9 cellular contexts compared by ENCODE assay signal in the genomic region with DNA sequence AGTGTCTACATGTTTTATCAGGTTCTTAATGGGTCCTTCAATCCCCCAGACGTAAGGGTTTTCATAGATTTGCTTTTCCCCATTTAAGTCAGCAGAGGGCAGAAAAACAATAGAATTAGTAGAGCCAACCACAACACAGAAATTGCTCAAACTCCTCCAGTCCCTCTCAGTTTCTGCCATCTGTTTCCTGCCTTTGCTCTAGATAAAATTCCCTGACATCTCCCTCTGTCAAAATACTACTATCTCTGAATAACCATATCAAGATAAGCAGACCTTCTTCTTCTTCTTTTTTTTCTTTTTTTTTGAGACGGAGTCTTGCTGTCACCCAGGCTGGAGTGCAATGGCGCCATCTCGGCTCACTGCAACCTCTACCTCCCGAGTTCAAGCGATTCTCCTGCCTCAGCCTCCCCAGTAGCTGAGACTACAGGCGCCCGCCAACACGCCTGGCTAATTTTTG. TPM values are rescaled to one million over a fixed set of nuclear protein-coding genes. Genes with fewer than 3 reads are reported as not detected.
DNase-seq lines count a peak whose midpoint lies in the region; ATAC-seq and TF ChIP-seq lines count a peak whose summit lies in the region.
"Not testable (repeated sequence)": the region's sequence is repeated elsewhere in the genome, so short reads cannot be mapped to it uniquely, and the experiment has no call there.
"Had no signal": no experiment of that assay in that cellular context is flagged by ENCODE, and none has a peak within 500 bp of the region (broad histone marks: within the 10 kb centered on the region; RNA-seq: fewer than 3 reads in every experiment).

No MANE protein-coding gene starts in this region.

- not testable (repeated sequence) for H3K9ac ChIP-seq in GM23248; SK-N-MC (ENCODE audit: insufficient read length)

- H3K36me3 ChIP-seq in CD4-positive, alpha-beta memory T cell (ENCODE audit: insufficient read depth, low read length); GM23248 (ENCODE audit: low read depth); SK-N-MC (ENCODE audit: insufficient read depth, low read length): not testable (repeated sequence)

- not testable (repeated sequence) for H3K36me3 Mint-ChIP-seq in CD4-positive, alpha-beta memory T cell; activated naive CD8-positive, alpha-beta T cell treated with anti-CD3 and anti-CD28 coated beads, Interleukin-2, amount 50 U/mL, for 24 hours (ENCODE audit: low read depth); memory B cell; stimulated activated naive CD8-positive, alpha-beta T cell treated with anti-CD3 and anti-CD28 coated beads, Interleukin-15, Interleukin-2, amounts not matched to agents 100 ng/mL and 50 ng/mL, for 24 hours (ENCODE audit: low read depth)

- H3K27ac ChIP-seq in CD4-positive, alpha-beta memory T cell (ENCODE audit: low read depth, low read length); GM23248; SK-N-MC: not testable (repeated sequence)

- 34 to 37% methylated on average over 9 of the region's 9 CpGs for WGBS in GM23248 (ENCODE audit: low coverage in 1 of 2, low lambda C conversion rate in 2 of 2, missing lambda C conversion rate in 2 of 2), 2 experiments

- H3K9me3 Mint-ChIP-seq in CD4-positive, alpha-beta memory T cell; activated naive CD8-positive, alpha-beta T cell treated with anti-CD3 and anti-CD28 coated beads, Interleukin-2, amount 50 U/mL, for 24 hours; memory B cell; stimulated activated naive CD8-positive, alpha-beta T cell treated with anti-CD3 and anti-CD28 coated beads, Interleukin-15, Interleukin-2, amounts not matched to agents 100 ng/mL and 50 ng/mL, for 24 hours: not testable (repeated sequence)

- H3K27me3 Mint-ChIP-seq in CD4-positive, alpha-beta memory T cell; activated naive CD8-positive, alpha-beta T cell treated with anti-CD3 and anti-CD28 coated beads, Interleukin-2, amount 50 U/mL, for 24 hours; memory B cell; stimulated activated naive CD8-positive, alpha-beta T cell treated with anti-CD3 and anti-CD28 coated beads, Interleukin-15, Interleukin-2, amounts not matched to agents 100 ng/mL and 50 ng/mL, for 24 hours: not testable (repeated sequence)

- not testable (repeated sequence) for H3K4me2 ChIP-seq in GM23248 (ENCODE audit: unreplicated experiment)

- peaks cover 3 to 11% (median 5%) of the 10 kb centered on the region in 4 donors for H3K4me1 Mint-ChIP-seq in CD4-positive, alpha-beta memory T cell
- not testable (repeated sequence) for H3K4me1 Mint-ChIP-seq in activated naive CD8-positive, alpha-beta T cell treated with anti-CD3 and anti-CD28 coated beads, Interleukin-2, amount 50 U/mL, for 24 hours; memory B cell; stimulated activated naive CD8-positive, alpha-beta T cell treated with anti-CD3 and anti-CD28 coated beads, Interleukin-15, Interleukin-2, amounts not matched to agents 100 ng/mL and 50 ng/mL, for 24 hours (ENCODE audit: low read depth)

- DNase-seq in CD4-positive, alpha-beta memory T cell, result peak in 4 of 5 donors; percentile 12 to 17 (median 14)
- DNase-seq in GM23248, result peak; percentile 74
- peak; percentile 10 for DNase-seq in NCI-H146 (lab: John Stamatoyannopoulos, UW)
- peak; percentile 34 for DNase-seq in SK-N-MC (ENCODE audit: low read depth, low spot score)
- not testable (repeated sequence) for DNase-seq in activated naive CD8-positive, alpha-beta T cell treated with anti-CD3 and anti-CD28 coated beads, Interleukin-2, amount 50 U/mL, for 24 hours; memory B cell (ENCODE audit: low spot score in 2 of 2)
- DNase-seq in fibroblast of mammary gland (ENCODE audit: low read depth), result peak; percentile 61

- H2AFZ ChIP-seq in GM23248, result peak overlapping the region; percentile 61; the same call in 1 of the 2 replicates

- ATAC-seq in activated naive CD8-positive, alpha-beta T cell treated with anti-CD3 and anti-CD28 coated beads, Interleukin-2, amount 50 U/mL, for 24 hours, result peak; percentile 54
- peak; percentile 15 for ATAC-seq in memory B cell (ENCODE audit: low read depth)

- not testable (repeated sequence) for H3K4me3 ChIP-seq in CD4-positive, alpha-beta memory T cell (ENCODE audit: low read length in 2 of 2); GM23248; SK-N-MC; fibroblast of mammary gland (ENCODE audit: control insufficient read depth, low read depth, low read length)

- peak overlapping the region in 1 of 7 donors; percentile 15 for H3K27ac Mint-ChIP-seq in CD4-positive, alpha-beta memory T cell
- not testable (repeated sequence) for H3K27ac Mint-ChIP-seq in activated naive CD8-positive, alpha-beta T cell treated with anti-CD3 and anti-CD28 coated beads, Interleukin-2, amount 50 U/mL, for 24 hours; memory B cell; stimulated activated naive CD8-positive, alpha-beta T cell treated with anti-CD3 and anti-CD28 coated beads, Interleukin-15, Interleukin-2, amounts not matched to agents 100 ng/mL and 50 ng/mL, for 24 hours

- H3K4me3 Mint-ChIP-seq in CD4-positive, alpha-beta memory T cell, result peak overlapping the region in 7 of 8 donors; percentile 25 to 77 (median 57)
- peak overlapping the region; percentile 35 for H3K4me3 Mint-ChIP-seq in activated naive CD8-positive, alpha-beta T cell treated with anti-CD3 and anti-CD28 coated beads, Interleukin-2, amount 50 U/mL, for 24 hours
- not testable (repeated sequence) for H3K4me3 Mint-ChIP-seq in memory B cell
- H3K4me3 Mint-ChIP-seq in stimulated activated naive CD8-positive, alpha-beta T cell treated with anti-CD3 and anti-CD28 coated beads, Interleukin-15, Interleukin-2, amounts not matched to agents 100 ng/mL and 50 ng/mL, for 24 hours, result peak overlapping the region; percentile 36

- CTCF ChIA-PET in CD4-positive, alpha-beta memory T cell (lab: Charles Lee; ENCODE audit: partially characterized antibody), result interaction anchor here (1.2 to 1.8 kb wide), 2 partner anchors 128 to 401 kb away, joined by 4 to 5 read pairs; no protein-coding TSS in a partner anchor

- not testable (repeated sequence) for H3K27me3 ChIP-seq in CD4-positive, alpha-beta memory T cell (ENCODE audit: insufficient read depth, low read length); GM23248 (replicated peaks; ENCODE audit: insufficient read depth)

- in situ Hi-C loops in GM23248 (cut with MboI), result not testable (repeated sequence)

- H3K4me1 ChIP-seq in CD4-positive, alpha-beta memory T cell (ENCODE audit: insufficient read depth, low read length); GM23248 (ENCODE audit: insufficient read depth): not testable (repeated sequence)

- TF ChIP-seq CTCF in fibroblast of mammary gland (conservative IDR thresholded peaks at IDR 0.05; ENCODE audit: control insufficient read depth, insufficient read depth, low read depth, low read length), result peak; percentile 48

- H3K9me2 ChIP-seq in GM23248 (ENCODE audit: insufficient read depth), result not testable (repeated sequence)

- not testable (repeated sequence) for H3K79me2 ChIP-seq in GM23248 (ENCODE audit: insufficient read depth)

- POLR2A ChIA-PET in CD4-positive, alpha-beta memory T cell (lab: Charles Lee; ENCODE audit: partially characterized antibody), result not testable (repeated sequence)

- intact Hi-C loops in CD4-positive, alpha-beta memory T cell (cut with micrococcal nuclease), result loop anchor here (1.0 kb wide), 1 partner anchor 130 kb away; no protein-coding TSS in a partner anchor

- H3K9me3 ChIP-seq in CD4-positive, alpha-beta memory T cell (ENCODE audit: control insufficient read depth in 1 of 2, low read length in 2 of 2); GM23248 (ENCODE audit: low read depth); SK-N-MC (ENCODE audit: low read depth, low read length): not testable (repeated sequence)

- not testable (repeated sequence) for H4K20me1 ChIP-seq in GM23248 (ENCODE audit: insufficient read depth)

- H3F3A ChIP-seq in GM23248 (ENCODE audit: insufficient read depth), result not testable (repeated sequence)

RNA-seq across cellular contexts. Expression of a gene that starts 11.8 kb away (rescaled TPM):
- total RNA-seq in CD4-positive, alpha-beta memory T cell, result not detected
- not detected for polyA plus RNA-seq in CD4-positive, alpha-beta memory T cell
- not detected in 2 replicates for total RNA-seq in GM23248 (2014; rRNA removed; shearing (Covaris generic))
- not detected in 2 replicates for polyA plus RNA-seq in GM23248 (2016; fragmentation: Nextera tagmentation; extraction: Ambion mirVana)
- total RNA-seq: skeletal muscle tissue had no signal

RNA-seq across cellular contexts. Expression of a gene that starts 18.1 kb away (rescaled TPM):
- not detected for total RNA-seq in CD4-positive, alpha-beta memory T cell
- not detected for polyA plus RNA-seq in CD4-positive, alpha-beta memory T cell
- total RNA-seq in GM23248 (2014; rRNA removed; shearing (Covaris generic)), result not detected in 2 replicates
- not detected in 2 replicates for polyA plus RNA-seq in GM23248 (2016; fragmentation: Nextera tagmentation; extraction: Ambion mirVana)

RNA-seq across cellular contexts. Expression of a gene that starts 33.8 kb away (rescaled TPM):
- total RNA-seq in CD4-positive, alpha-beta memory T cell, result not detected
- not detected for polyA plus RNA-seq in CD4-positive, alpha-beta memory T cell
- total RNA-seq in GM23248 (2014; rRNA removed; shearing (Covaris generic)), result not detected in 2 replicates
- not detected in 2 replicates for polyA plus RNA-seq in GM23248 (2016; fragmentation: Nextera tagmentation; extraction: Ambion mirVana)
- total RNA-seq: skeletal muscle tissue had no signal
